Comparison of ENCODE assay signal across 7 cellular contexts in the genomic region with DNA sequence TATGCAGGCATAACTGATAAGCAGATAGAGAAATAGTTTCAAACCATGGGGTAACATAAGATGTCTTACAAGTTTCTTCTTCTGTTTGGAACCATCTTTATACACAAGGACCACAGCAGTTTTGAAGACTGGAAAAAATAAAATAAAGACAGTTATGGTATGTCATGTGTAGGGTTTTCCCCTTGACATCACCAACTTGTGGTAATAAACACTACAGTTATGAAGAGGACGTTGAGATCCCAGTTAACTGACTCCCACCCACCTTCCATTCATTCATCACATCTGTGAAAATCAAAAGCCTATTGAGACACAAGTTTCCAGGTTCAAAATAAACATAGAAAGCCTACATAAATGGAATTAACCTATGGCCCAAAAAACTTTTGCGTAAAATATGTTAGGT.
"Had no signal": no experiment of that assay in that cellular context is flagged by ENCODE, and none has a peak within 500 bp of the region (broad histone marks: within the 10 kb centered on the region; RNA-seq: fewer than 3 reads in every experiment).

No MANE protein-coding gene starts in this region.

- DNase-seq: activated CD4-positive, CD25-positive, alpha-beta regulatory T cell treated with anti-CD3 and anti-CD28 coated beads, Interleukin-2, amount 50 U/mL, for 72 hours; glutamatergic neuron; pancreas; stimulated activated CD4-positive, alpha-beta T cell treated with anti-CD3 and anti-CD28 coated beads, Interleukin-4, amount 100 ng/mL, for 24 hours; T-helper 17 cell; tibial artery had no signal

- H3K27me3 Mint-ChIP-seq: T-helper 17 cell had no signal

- ATAC-seq: pancreas, SK-N-SH treated with all-trans-retinoic acid at 6 μM for 48 hours, T-helper 17 cell had no signal
